8 cellular contexts compared by ENCODE assay signal in the genomic region with DNA sequence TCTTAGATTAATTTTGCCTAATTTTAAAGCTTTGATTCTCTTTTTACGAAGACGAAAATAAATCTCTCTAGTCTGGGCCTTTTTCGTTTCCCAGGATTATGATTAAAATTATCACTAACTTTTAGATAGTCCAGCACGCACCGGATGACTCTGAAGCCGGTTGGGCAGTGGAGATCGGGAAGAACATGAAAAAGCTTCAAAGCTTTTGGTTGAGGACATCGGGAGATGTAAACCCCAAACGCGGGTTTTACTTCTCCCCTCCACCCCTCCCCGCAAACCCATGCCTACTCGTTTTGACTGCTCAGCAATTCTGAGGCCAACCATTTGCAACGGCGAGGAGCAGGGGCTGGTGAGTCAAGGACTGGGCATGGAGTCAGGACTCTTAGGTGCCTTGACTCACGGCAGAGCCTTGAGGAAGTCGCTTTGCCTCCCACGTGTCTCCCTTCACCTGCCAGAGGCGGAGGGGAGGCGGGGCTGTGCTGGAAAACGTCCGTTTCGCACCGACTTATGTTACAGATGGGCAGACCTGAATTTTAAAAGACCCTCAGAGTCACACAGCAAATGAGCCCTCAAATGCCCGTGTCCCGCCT. TPM values are rescaled to one million over a fixed set of nuclear protein-coding genes. Genes with fewer than 3 reads are reported as not detected.
DNase-seq lines count a peak whose midpoint lies in the region; ATAC-seq and TF ChIP-seq lines count a peak whose summit lies in the region.

No MANE protein-coding gene starts in this region.

- no peaks in the 10 kb centered on the region for H3K36me3 Mint-ChIP-seq in neural crest cell (ENCODE audit: low read depth)

- DNase-seq in DMS 273 (lab: John Stamatoyannopoulos, UW; ENCODE audit: unreplicated experiment) = peak; percentile 79
- peak; percentile 56 for DNase-seq in OCI-M1 (lab: John Stamatoyannopoulos, UW)
- DNase-seq in activated T-helper 9 cell treated with anti-CD3 and anti-CD28 coated beads, Interleukin-2, amount 50 U/mL, for 16 hours (ENCODE audit: low read depth) = peak; percentile 49
- DNase-seq in fibroblast of villous mesenchyme (ENCODE audit: low read depth) = peak; percentile 93
- DNase-seq in neural crest cell (ENCODE audit: low read depth, low spot score) = peak; percentile 6
- DNase-seq in stimulated activated naive CD8-positive, alpha-beta T cell treated with anti-CD3 and anti-CD28 coated beads, Interleukin-15, amount 100 ng/mL, for 72 hours = peak; percentile 40 to 58
- no peak for DNase-seq in GF-D8 (lab: John Stamatoyannopoulos, UW)

- peak overlapping the region; percentile 91 for H3K4me3 Mint-ChIP-seq in neural crest cell
- peak overlapping the region; percentile 97 to 98 for H3K4me3 Mint-ChIP-seq in stimulated activated naive CD8-positive, alpha-beta T cell treated with anti-CD3 and anti-CD28 coated beads, Interleukin-15, amount 100 ng/mL, for 72 hours

- H3K27ac Mint-ChIP-seq in neural crest cell (ENCODE audit: unreplicated experiment) = no peak overlapping the region
- peak overlapping the region; percentile 61 to 92 for H3K27ac Mint-ChIP-seq in stimulated activated naive CD8-positive, alpha-beta T cell treated with anti-CD3 and anti-CD28 coated beads, Interleukin-15, amount 100 ng/mL, for 72 hours

- no peak for TF ChIP-seq CTCF in fibroblast of villous mesenchyme (IDR thresholded peaks at IDR 0.05; ENCODE audit: insufficient read depth, low read depth, low read length)
- no peak for TF ChIP-seq CTCF in neural crest cell (conservative IDR thresholded peaks at IDR 0.05)

- ATAC-seq in HG03139 (IDR thresholded peaks at IDR 0.05; ENCODE audit: unreplicated experiment) = peak; percentile 8
- peak; percentile 41 for ATAC-seq in stimulated activated naive CD8-positive, alpha-beta T cell treated with anti-CD3 and anti-CD28 coated beads, Interleukin-15, amount 100 ng/mL, for 72 hours

- peak overlapping the region; percentile 83 for H3K4me3 ChIP-seq in fibroblast of villous mesenchyme (ENCODE audit: low read depth, low read length)

- peaks cover 50% of the 10 kb centered on the region for H3K4me1 Mint-ChIP-seq in neural crest cell
- H3K4me1 Mint-ChIP-seq in stimulated activated naive CD8-positive, alpha-beta T cell treated with anti-CD3 and anti-CD28 coated beads, Interleukin-15, amount 100 ng/mL, for 72 hours = peaks cover 36% of the 10 kb centered on the region

- H3K9me3 Mint-ChIP-seq in neural crest cell = no peaks in the 10 kb centered on the region
- no peaks in the 10 kb centered on the region for H3K9me3 Mint-ChIP-seq in stimulated activated naive CD8-positive, alpha-beta T cell treated with anti-CD3 and anti-CD28 coated beads, Interleukin-15, amount 100 ng/mL, for 72 hours

- peaks cover 18% of the 10 kb centered on the region for H3K27me3 Mint-ChIP-seq in neural crest cell (ENCODE audit: low read depth)
- no peaks in the 10 kb centered on the region for H3K27me3 Mint-ChIP-seq in stimulated activated naive CD8-positive, alpha-beta T cell treated with anti-CD3 and anti-CD28 coated beads, Interleukin-15, amount 100 ng/mL, for 72 hours

RNA-seq across cellular contexts. Expression of gene DUSP14, which starts 1.0 kb away (rescaled TPM):
- total RNA-seq in fibroblast of villous mesenchyme (65.7 and 91.5 TPM in 2 replicates), neural crest cell (21.0 and 21.5 TPM in 2 replicates)
